In genomic region chr15:75353604-75354003, GRCh38 we compare ENCODE assay signal across 12 cellular contexts.
"Had no signal": no experiment of that assay in that cellular context is flagged by ENCODE, and none has a peak within 500 bp of the region (broad histone marks: within the 10 kb centered on the region; RNA-seq: fewer than 3 reads in every experiment).

No MANE protein-coding gene starts in this region.

- H3K9me3 Mint-ChIP-seq: endodermal cell, nephron progenitor cell had no signal

- DNase-seq: activated CD4-positive, alpha-beta T cell treated with anti-CD3 and anti-CD28 coated beads, Interleukin-2, amount 50 U/mL, for 4 hours; activated gamma-delta T cell treated with Interleukin-2 at 50 U/mL for 16 hours; activated naive CD8-positive, alpha-beta T cell treated with anti-CD3 and anti-CD28 coated beads, Interleukin-2, amount 10 ng/mL, durations not matched to agents 7 days and 5 days; activated T-cell treated with anti-CD3 and anti-CD28 coated beads, Interleukin-2, amount 50 U/mL, for 4 hours; anterior cingulate cortex; cerebellar nuclear complex; dermis blood vessel endothelial cell; endodermal cell; nephron progenitor cell; stimulated activated CD4-positive, alpha-beta T cell treated with anti-CD3 and anti-CD28 coated beads, Interleukin-4, amount 100 ng/mL, for 4 hours had no signal

- H3K27me3 Mint-ChIP-seq: activated naive CD8-positive, alpha-beta T cell treated with anti-CD3 and anti-CD28 coated beads, Interleukin-2, amount 10 ng/mL, durations not matched to agents 7 days and 5 days; memory B cell had no signal

- H3K27ac Mint-ChIP-seq: activated naive CD8-positive, alpha-beta T cell treated with anti-CD3 and anti-CD28 coated beads, Interleukin-2, amount 10 ng/mL, durations not matched to agents 7 days and 5 days; endodermal cell had no signal

- ATAC-seq: activated CD4-positive, CD25-positive, alpha-beta regulatory T cell treated with anti-CD3 and anti-CD28 coated beads, Interleukin-2, amount 50 U/mL, for 24 hours; activated T-cell treated with anti-CD3 and anti-CD28 coated beads, Interleukin-2, amount 50 U/mL, for 4 hours had no signal

- H3K4me3 Mint-ChIP-seq: activated naive CD8-positive, alpha-beta T cell treated with anti-CD3 and anti-CD28 coated beads, Interleukin-2, amount 10 ng/mL, durations not matched to agents 7 days and 5 days; activated T-cell treated with anti-CD3 and anti-CD28 coated beads, Interleukin-2, amount 50 U/mL, for 4 hours; endodermal cell; memory B cell; nephron progenitor cell had no signal
